In genomic region chr18:46630991-46631390, GRCh38 we compare ENCODE assay signal across 21 cellular contexts. TPM values are rescaled to one million over a fixed set of nuclear protein-coding genes. Genes with fewer than 3 reads are reported as not detected.
DNase-seq lines count a peak whose midpoint lies in the region; ATAC-seq, FAIRE-seq and TF ChIP-seq lines count a peak whose summit lies in the region.
"Had no signal": no experiment of that assay in that cellular context is flagged by ENCODE, and none has a peak within 500 bp of the region (broad histone marks: within the 10 kb centered on the region; RNA-seq: fewer than 3 reads in every experiment).

No MANE protein-coding gene starts in this region.

- no peaks in the 10 kb centered on the region for H3K4me1 ChIP-seq in astrocyte (ENCODE audit: insufficient read depth, low read length)
- H3K4me1 ChIP-seq: HAP-1 had no signal

- intact Hi-C loops in activated T-helper 1 cell treated with anti-CD3 and anti-CD28 coated beads, Interleukin-12 subunit alpha, Interleukin-12 subunit beta, Interleukin-2, Interleukin-4 antibody, amounts not matched to agents 30 ng/mL and 10 ng/mL and 1 ng/mL, durations not matched to agents 14 hours and 24 hours and 36 hours (cut with micrococcal nuclease): no loop called here

- CTCF ChIA-PET in RWPE1 (lab: Yijun Ruan, JAX): interaction anchor here (0.8 kb wide), 1 partner anchor 27 kb away, joined by 3 read pairs; no protein-coding TSS in a partner anchor

- peaks cover 15% of the 10 kb centered on the region for H3K27me3 Mint-ChIP-seq in astrocyte (ENCODE audit: low read depth, unreplicated experiment)
- H3K27me3 Mint-ChIP-seq in neural crest cell (ENCODE audit: low read depth): peaks cover 17% of the 10 kb centered on the region
- H3K27me3 Mint-ChIP-seq in activated T-helper 1 cell treated with anti-CD3 and anti-CD28 coated beads, Interleukin-12 subunit alpha, Interleukin-12 subunit beta, Interleukin-2, Interleukin-4 antibody, amounts not matched to agents 30 ng/mL and 10 ng/mL and 1 ng/mL, durations not matched to agents 14 hours and 24 hours and 36 hours (ENCODE audit: insufficient read depth): peaks cover 7% of the 10 kb centered on the region

- no peak for ATAC-seq in left lobe of liver

- H3K36me3 ChIP-seq in astrocyte (ENCODE audit: insufficient read depth, low read length): no peaks in the 10 kb centered on the region
- no peaks in the 10 kb centered on the region for H3K36me3 ChIP-seq in bronchial epithelial cell (ENCODE audit: control insufficient read depth, insufficient read depth, low read length)
- H3K36me3 ChIP-seq: HAP-1 had no signal

- FAIRE-seq in astrocyte (lab: Jason Lieb, UNC) (no peak), bronchial epithelial cell (lab: Jason Lieb, UNC) (peak; percentile 77)
- FAIRE-seq: GM12891, GM18507, H54 had no signal

- H3K4me3 ChIP-seq in astrocyte (ENCODE audit: insufficient read depth, low read depth, low read length): no peak overlapping the region
- H3K4me3 ChIP-seq in bronchial epithelial cell (ENCODE audit: low read depth, low read length): no peak overlapping the region
- H3K4me3 ChIP-seq: HAP-1 had no signal

- DNase-seq in astrocyte (ENCODE audit: low read depth) (no peak), bronchial epithelial cell (ENCODE audit: low read depth) (no peak), neural crest cell (ENCODE audit: low read depth, low spot score) (no peak), RWPE1 (ENCODE audit: low spot score) (no peak), left lobe of liver (ENCODE audit: low spot score) (no peak)
- DNase-seq in activated T-helper 1 cell treated with anti-CD3 and anti-CD28 coated beads, Interleukin-12 subunit alpha, Interleukin-12 subunit beta, Interleukin-2, Interleukin-4 antibody, amounts not matched to agents 30 ng/mL and 10 ng/mL and 1 ng/mL, durations not matched to agents 14 hours and 24 hours and 36 hours (ENCODE audit: low spot score): no peak
- DNase-seq: C1 segment of cervical spinal cord; Calu3; CD4-positive, alpha-beta memory T cell; COR-L47; DMS79 treated with DMSO at 0.1 percent for 48 hours; GF-D8; GOT3; HFFc6 had no signal

- H3K79me2 ChIP-seq in astrocyte (ENCODE audit: insufficient read depth, low read length): no peaks in the 10 kb centered on the region

- H3K36me3 Mint-ChIP-seq in astrocyte (ENCODE audit: low read depth, unreplicated experiment) (no peaks in the 10 kb centered on the region), neural crest cell (ENCODE audit: low read depth) (no peaks in the 10 kb centered on the region)
- H3K36me3 Mint-ChIP-seq in activated T-helper 1 cell treated with anti-CD3 and anti-CD28 coated beads, Interleukin-12 subunit alpha, Interleukin-12 subunit beta, Interleukin-2, Interleukin-4 antibody, amounts not matched to agents 30 ng/mL and 10 ng/mL and 1 ng/mL, durations not matched to agents 14 hours and 24 hours and 36 hours (ENCODE audit: low read depth): no peaks in the 10 kb centered on the region
- H3K36me3 Mint-ChIP-seq: CD4-positive, alpha-beta memory T cell had no signal

- H3K4me1 Mint-ChIP-seq in astrocyte (ENCODE audit: low read depth, unreplicated experiment) (peaks cover 10% of the 10 kb centered on the region), neural crest cell (no peaks in the 10 kb centered on the region)
- peaks cover 8% of the 10 kb centered on the region for H3K4me1 Mint-ChIP-seq in activated T-helper 1 cell treated with anti-CD3 and anti-CD28 coated beads, Interleukin-12 subunit alpha, Interleukin-12 subunit beta, Interleukin-2, Interleukin-4 antibody, amounts not matched to agents 30 ng/mL and 10 ng/mL and 1 ng/mL, durations not matched to agents 14 hours and 24 hours and 36 hours (ENCODE audit: low read depth)
- H3K4me1 Mint-ChIP-seq: CD4-positive, alpha-beta memory T cell had no signal

- H3K9me3 ChIP-seq in astrocyte (ENCODE audit: insufficient read depth, low read depth, low read length): peaks cover 3% of the 10 kb centered on the region
- H3K9me3 ChIP-seq: HAP-1 had no signal

- H3K4me3 Mint-ChIP-seq in astrocyte (ENCODE audit: unreplicated experiment): no peak overlapping the region
- no peak overlapping the region for H3K4me3 Mint-ChIP-seq in neural crest cell
- no peak overlapping the region for H3K4me3 Mint-ChIP-seq in activated T-helper 1 cell treated with anti-CD3 and anti-CD28 coated beads, Interleukin-12 subunit alpha, Interleukin-12 subunit beta, Interleukin-2, Interleukin-4 antibody, amounts not matched to agents 30 ng/mL and 10 ng/mL and 1 ng/mL, durations not matched to agents 14 hours and 24 hours and 36 hours
- H3K4me3 Mint-ChIP-seq: CD4-positive, alpha-beta memory T cell; HFFc6 had no signal

- H3K9ac ChIP-seq in astrocyte (ENCODE audit: low read length): no peak overlapping the region

- H3K27ac ChIP-seq in astrocyte (ENCODE audit: low read depth, low read length) (no peak overlapping the region), RWPE1 (no peak overlapping the region)

- H3K27ac Mint-ChIP-seq in astrocyte (ENCODE audit: unreplicated experiment) (peak overlapping the region; percentile 72), neural crest cell (ENCODE audit: unreplicated experiment) (peak overlapping the region; percentile 24)
- H3K27ac Mint-ChIP-seq in activated T-helper 1 cell treated with anti-CD3 and anti-CD28 coated beads, Interleukin-12 subunit alpha, Interleukin-12 subunit beta, Interleukin-2, Interleukin-4 antibody, amounts not matched to agents 30 ng/mL and 10 ng/mL and 1 ng/mL, durations not matched to agents 14 hours and 24 hours and 36 hours: no peak overlapping the region
- H3K27ac Mint-ChIP-seq: CD4-positive, alpha-beta memory T cell; HFFc6 had no signal

- peaks cover 5% of the 10 kb centered on the region for H3K9me3 Mint-ChIP-seq in astrocyte (ENCODE audit: unreplicated experiment)
- H3K9me3 Mint-ChIP-seq in neural crest cell: peaks cover 6% of the 10 kb centered on the region
- H3K9me3 Mint-ChIP-seq in activated T-helper 1 cell treated with anti-CD3 and anti-CD28 coated beads, Interleukin-12 subunit alpha, Interleukin-12 subunit beta, Interleukin-2, Interleukin-4 antibody, amounts not matched to agents 30 ng/mL and 10 ng/mL and 1 ng/mL, durations not matched to agents 14 hours and 24 hours and 36 hours: peaks cover 6% of the 10 kb centered on the region
- H3K9me3 Mint-ChIP-seq: HFFc6 had no signal

- no peaks in the 10 kb centered on the region for H4K20me1 ChIP-seq in astrocyte (ENCODE audit: insufficient read depth, low read length)

- POLR2A ChIA-PET in RWPE1 (lab: Yijun Ruan, JAX; ENCODE audit: low non-redundant PET): no interaction called here

- H2AFZ ChIP-seq in astrocyte (ENCODE audit: low read depth, low read length): no peak overlapping the region

- no peak overlapping the region for H3K4me2 ChIP-seq in astrocyte (ENCODE audit: low read length)

- TF ChIP-seq CTCF in astrocyte (IDR thresholded peaks at IDR 0.05; ENCODE audit: insufficient read depth, low read depth, low read length) (no peak), bronchial epithelial cell (IDR thresholded peaks at IDR 0.05; ENCODE audit: insufficient read depth, low read length, severe bottlenecking) (no peak), neural crest cell (conservative IDR thresholded peaks at IDR 0.05) (no peak), RWPE1 (conservative IDR thresholded peaks at IDR 0.05; ENCODE audit: low read depth) (no peak)

- H3K27me3 ChIP-seq in astrocyte (ENCODE audit: insufficient read depth, low read length): peaks cover 2% of the 10 kb centered on the region
- no peaks in the 10 kb centered on the region for H3K27me3 ChIP-seq in bronchial epithelial cell (ENCODE audit: control insufficient read depth, insufficient read depth, low read length)

RNA-seq across cellular contexts. Expression of gene LOXHD1, which starts 26.0 kb away (rescaled TPM):
- total RNA-seq in astrocyte (not detected in 2 replicates), bronchial epithelial cell (not detected in 2 replicates), neural crest cell (not detected in 2 replicates), left lobe of liver (not detected)
- not detected in 2 replicates for total RNA-seq in activated T-helper 1 cell treated with anti-CD3 and anti-CD28 coated beads, Interleukin-12 subunit alpha, Interleukin-12 subunit beta, Interleukin-2, Interleukin-4 antibody, amounts not matched to agents 30 ng/mL and 10 ng/mL and 1 ng/mL, durations not matched to agents 14 hours and 24 hours and 36 hours
- total RNA-seq: A172; Calu3; CD4-positive, alpha-beta memory T cell; Daoy; G401; HFFc6 had no signal
